Comparison of ENCODE assay signal across 7 cellular contexts in genomic region chr1:30757196-30757949, GRCh38. TPM values are rescaled to one million over a fixed set of nuclear protein-coding genes. Genes with fewer than 3 reads are reported as not detected.
DNase-seq lines count a peak whose midpoint lies in the region; ATAC-seq and TF ChIP-seq lines count a peak whose summit lies in the region.

A gene with protein sequence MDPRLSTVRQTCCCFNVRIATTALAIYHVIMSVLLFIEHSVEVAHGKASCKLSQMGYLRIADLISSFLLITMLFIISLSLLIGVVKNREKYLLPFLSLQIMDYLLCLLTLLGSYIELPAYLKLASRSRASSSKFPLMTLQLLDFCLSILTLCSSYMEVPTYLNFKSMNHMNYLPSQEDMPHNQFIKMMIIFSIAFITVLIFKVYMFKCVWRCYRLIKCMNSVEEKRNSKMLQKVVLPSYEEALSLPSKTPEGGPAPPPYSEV (minus strand): TSS chr1:30757774. CDS start chr1:30757745, 29 bp downstream.

- H3K27me3 ChIP-seq in Loucy (ENCODE audit: insufficient read depth, low read length, poor library complexity, severe bottlenecking) (peaks cover 3% of the 10 kb centered on the region), neural progenitor cell (no peaks in the 10 kb centered on the region)

- ATAC-seq in HG03469 (IDR thresholded peaks at IDR 0.05; ENCODE audit: unreplicated experiment) (no peak), HG02973 (IDR thresholded peaks at IDR 0.05; ENCODE audit: unreplicated experiment) (no peak)

- DNase-seq in activated CD4-positive, alpha-beta memory T cell treated with anti-CD3 and anti-CD28 coated beads for 36 hours = peak; percentile 72
- DNase-seq in endothelial cell (ENCODE audit: low spot score) (peak; percentile 34), neural progenitor cell (ENCODE audit: low spot score) (no peak), HEK293T (ENCODE audit: extremely low spot score) (no peak)

- H3K36me3 ChIP-seq in Loucy (ENCODE audit: insufficient read depth, low read length) (no peaks in the 10 kb centered on the region), neural progenitor cell (no peaks in the 10 kb centered on the region)

- H3K9me2 ChIP-seq in Loucy (replicated peaks; ENCODE audit: low read depth, low read length) = no peaks in the 10 kb centered on the region

- peaks cover 76% of the 10 kb centered on the region for H3K4me1 ChIP-seq in Loucy (ENCODE audit: insufficient read depth, low read length, poor library complexity, severe bottlenecking)
- peaks cover 19% of the 10 kb centered on the region for H3K4me1 ChIP-seq in neural progenitor cell

- H3K4me3 Mint-ChIP-seq in activated CD4-positive, alpha-beta memory T cell treated with anti-CD3 and anti-CD28 coated beads for 36 hours = peak within 1 kb of the TSS; percentile 98
- H3K4me3 Mint-ChIP-seq in endothelial cell (ENCODE audit: unreplicated experiment) (peak within 1 kb of the TSS; percentile 87), neural progenitor cell (no peak within 1 kb of the TSS)

- no peak for TF ChIP-seq CTCF in Loucy (conservative IDR thresholded peaks at IDR 0.05; ENCODE audit: low read length)
- TF ChIP-seq CTCF in endothelial cell (IDR thresholded peaks at IDR 0.05; ENCODE audit: unreplicated experiment) = no peak
- TF ChIP-seq CTCF in neural progenitor cell (IDR thresholded peaks at IDR 0.05) = no peak

- intact Hi-C loops in activated CD4-positive, alpha-beta memory T cell treated with anti-CD3 and anti-CD28 coated beads for 36 hours (cut with micrococcal nuclease) = loop anchor here (2.0 to 10.0 kb wide), 3 partner anchors 21 to 1177 kb away; partner anchors contain the start of gene PTP4A2

- peaks cover 40% of the 10 kb centered on the region for H4K20me1 ChIP-seq in Loucy (ENCODE audit: insufficient read depth, low read length, poor library complexity, severe bottlenecking)
- no peaks in the 10 kb centered on the region for H4K20me1 ChIP-seq in neural progenitor cell (ENCODE audit: low read depth)

- POLR2A ChIA-PET in activated CD4-positive, alpha-beta memory T cell treated with anti-CD3 and anti-CD28 coated beads for 36 hours (lab: Charles Lee) = interaction anchor here (1.0 to 5.7 kb wide), 7 partner anchors 9 to 38 kb away, joined by 3 to 75 read pairs (median 7); no protein-coding TSS in a partner anchor
- POLR2A ChIA-PET in HEK293T (lab: Yijun Ruan, JAX) = no interaction called here

- H2AFZ ChIP-seq in Loucy (ENCODE audit: low read length) = no peak within 1 kb of the TSS
- no peak within 1 kb of the TSS for H2AFZ ChIP-seq in neural progenitor cell (replicated peaks)

- no peak within 1 kb of the TSS for H3K27ac ChIP-seq in neural progenitor cell

- H3K4me1 Mint-ChIP-seq in activated CD4-positive, alpha-beta memory T cell treated with anti-CD3 and anti-CD28 coated beads for 36 hours (ENCODE audit: low read depth) = peaks cover 86% of the 10 kb centered on the region
- H3K4me1 Mint-ChIP-seq in endothelial cell (ENCODE audit: unreplicated experiment) (peaks cover 49% of the 10 kb centered on the region), neural progenitor cell (peaks cover 33% of the 10 kb centered on the region)

- H3K9me3 ChIP-seq in Loucy (ENCODE audit: insufficient read depth, low read depth, low read length) (no peaks in the 10 kb centered on the region), neural progenitor cell (ENCODE audit: low read depth) (no peaks in the 10 kb centered on the region)

- H3K27me3 Mint-ChIP-seq in activated CD4-positive, alpha-beta memory T cell treated with anti-CD3 and anti-CD28 coated beads for 36 hours = no peaks in the 10 kb centered on the region
- H3K27me3 Mint-ChIP-seq in endothelial cell (ENCODE audit: unreplicated experiment) (peaks cover 10% of the 10 kb centered on the region), neural progenitor cell (ENCODE audit: insufficient read depth, low read depth) (peaks cover 4% of the 10 kb centered on the region)

- H3F3A ChIP-seq in Loucy (ENCODE audit: low read depth) (no peaks in the 10 kb centered on the region), neural progenitor cell (ENCODE audit: low read depth) (no peaks in the 10 kb centered on the region)

- H3K4me3 ChIP-seq in Loucy (ENCODE audit: low read length, poor library complexity, severe bottlenecking) = peak within 1 kb of the TSS; percentile 90
- no peak within 1 kb of the TSS for H3K4me3 ChIP-seq in neural progenitor cell

- peaks cover 57% of the 10 kb centered on the region for H3K79me2 ChIP-seq in Loucy (ENCODE audit: insufficient read depth, low read length)
- no peaks in the 10 kb centered on the region for H3K79me2 ChIP-seq in neural progenitor cell (ENCODE audit: low read depth)

- CTCF ChIA-PET in activated CD4-positive, alpha-beta memory T cell treated with anti-CD3 and anti-CD28 coated beads for 36 hours (lab: Charles Lee) = interaction anchor here (0.6 to 11.0 kb wide), 7 partner anchors 13 to 1598 kb away, joined by 3 to 123 read pairs (median 11); no protein-coding TSS in a partner anchor
- CTCF ChIA-PET in HEK293T (lab: Yijun Ruan, JAX) = no interaction called here

- H3K9ac ChIP-seq in Loucy (ENCODE audit: low read depth, low read length, poor library complexity, severe bottlenecking) (peak within 1 kb of the TSS; percentile 96), neural progenitor cell (no peak within 1 kb of the TSS)

- peak within 1 kb of the TSS; percentile 99 for H3K27ac Mint-ChIP-seq in activated CD4-positive, alpha-beta memory T cell treated with anti-CD3 and anti-CD28 coated beads for 36 hours
- H3K27ac Mint-ChIP-seq in endothelial cell (ENCODE audit: unreplicated experiment) (peak within 1 kb of the TSS; percentile 81), neural progenitor cell (peak within 1 kb of the TSS; percentile 73)

- peaks cover 14% of the 10 kb centered on the region for H3K36me3 Mint-ChIP-seq in activated CD4-positive, alpha-beta memory T cell treated with anti-CD3 and anti-CD28 coated beads for 36 hours
- H3K36me3 Mint-ChIP-seq in endothelial cell (ENCODE audit: low read depth, unreplicated experiment) (peaks cover 6% of the 10 kb centered on the region), neural progenitor cell (no peaks in the 10 kb centered on the region)

- no peaks in the 10 kb centered on the region for H3K9me3 Mint-ChIP-seq in activated CD4-positive, alpha-beta memory T cell treated with anti-CD3 and anti-CD28 coated beads for 36 hours
- no peaks in the 10 kb centered on the region for H3K9me3 Mint-ChIP-seq in endothelial cell (ENCODE audit: unreplicated experiment)
- H3K9me3 Mint-ChIP-seq in neural progenitor cell = peaks cover 5% of the 10 kb centered on the region

- H3K4me2 ChIP-seq in Loucy (ENCODE audit: low read depth, low read length, poor library complexity, severe bottlenecking) (peak within 1 kb of the TSS; percentile 100), neural progenitor cell (no peak within 1 kb of the TSS)

TF ChIP-seq in HEK293T, 16 proteins besides CTCF, POLR2A, EP300 and RAD21:
- TF ChIP-seq BHLHE40 (IDR thresholded peaks at IDR 0.05; ENCODE audit: borderline replicate concordance) (no peak), L3MBTL2 (conservative IDR thresholded peaks at IDR 0.05) (no peak), FOXK2 (IDR thresholded peaks at IDR 0.05) (no peak), FOXA1 (IDR thresholded peaks at IDR 0.05) (no peak), FOXM1 (IDR thresholded peaks at IDR 0.05; ENCODE audit: borderline replicate concordance) (no peak), ELF4 (IDR thresholded peaks at IDR 0.05) (no peak), SUZ12 (IDR thresholded peaks at IDR 0.05) (no peak), HDGF (IDR thresholded peaks at IDR 0.05; ENCODE audit: borderline replicate concordance) (no peak), NFRKB (IDR thresholded peaks at IDR 0.05) (no peak), PKNOX1 (IDR thresholded peaks at IDR 0.05) (no peak), ZNF384 (IDR thresholded peaks at IDR 0.05) (no peak), LEF1 (IDR thresholded peaks at IDR 0.05; ENCODE audit: borderline replicate concordance) (no peak), CTBP1 (IDR thresholded peaks at IDR 0.05; ENCODE audit: borderline replicate concordance) (no peak), TARDBP (IDR thresholded peaks at IDR 0.05) (no peak), ARNT (IDR thresholded peaks at IDR 0.05) (no peak), SP1 (IDR thresholded peaks at IDR 0.05) (no peak)

RNA-seq across cellular contexts. Expression of the gene that starts here (rescaled TPM):
- 100 to 1,000 TPM; 190 to 196 TPM for total RNA-seq in activated CD4-positive, alpha-beta memory T cell treated with anti-CD3 and anti-CD28 coated beads for 36 hours
- 80.5 TPM for total RNA-seq in endothelial cell (ENCODE audit: unreplicated experiment)
- not detected in 2 replicates for total RNA-seq in neural progenitor cell (ENCODE audit: low replicate concordance)

Comparison
In these comparisons a context has a peak if more than half of its experiments do, and no peak if none do; other contexts are left out.
1. RNA of the gene that starts here (total RNA-seq): 190 to 196 TPM in activated CD4-positive, alpha-beta memory T cell treated with anti-CD3 and anti-CD28 coated beads for 36 hours and 80.5 TPM in endothelial cell (single experiment); not detected in neural progenitor cell; every median in the first group is over 10 times any median in the second.
2. DNase-seq: peak in activated CD4-positive, alpha-beta memory T cell treated with anti-CD3 and anti-CD28 coated beads for 36 hours (single experiment) and endothelial cell (single experiment); none in neural progenitor cell (single experiment) and HEK293T (single experiment).
3. Peak in every context shown above with its lines, with median percentiles within 50 percentile points of each other: H3K27ac Mint-ChIP-seq.